24 cellular contexts compared by ENCODE assay signal in the genomic region with DNA sequence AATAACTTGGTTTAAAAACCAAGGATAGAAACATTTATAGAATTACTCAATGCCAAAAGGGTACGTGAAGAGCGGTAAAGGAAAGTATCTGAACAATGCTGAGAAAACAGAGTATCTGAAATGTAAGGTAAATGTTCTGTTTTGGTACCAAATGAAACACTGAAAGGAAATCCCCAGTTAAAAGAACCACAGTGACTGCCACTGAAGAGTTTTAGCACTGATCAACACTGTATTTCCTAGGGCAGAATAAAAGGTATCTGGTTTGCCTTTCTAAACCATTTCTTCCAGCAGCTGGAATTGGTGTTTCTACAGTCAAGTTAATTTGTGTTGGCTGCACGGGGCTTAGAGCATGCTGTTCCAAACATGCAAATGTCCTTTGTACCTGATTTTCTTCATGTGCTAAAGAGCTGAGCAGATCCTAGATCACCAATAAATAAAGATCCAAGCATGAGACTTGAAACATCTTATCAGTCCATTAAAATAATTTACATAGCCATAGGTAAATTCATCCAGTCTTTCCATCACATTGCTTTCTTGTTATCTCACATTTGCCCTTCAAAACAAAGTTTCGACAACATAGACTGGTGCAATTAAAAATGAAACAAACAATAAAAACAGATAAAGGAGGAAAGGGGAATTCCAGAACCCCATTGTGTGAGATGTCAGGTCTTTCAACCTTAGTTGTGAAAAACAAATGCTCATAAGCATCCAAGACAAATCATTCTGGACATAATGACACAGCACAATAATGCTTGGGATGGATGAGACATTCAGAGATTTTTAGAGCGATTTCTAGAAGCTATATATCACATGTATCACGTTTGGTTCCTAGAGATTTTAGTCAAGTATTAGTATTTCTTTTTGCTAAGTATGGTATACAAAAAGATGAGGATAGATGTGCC.
"Had no signal": no experiment of that assay in that cellular context is flagged by ENCODE, and none has a peak within 500 bp of the region (broad histone marks: within the 10 kb centered on the region; RNA-seq: fewer than 3 reads in every experiment).

No MANE protein-coding gene starts in this region.

- H3K9me3 ChIP-seq: heart right ventricle, stomach, thoracic aorta, vagina had no signal

- DNase-seq: activated CD4-positive, alpha-beta T cell treated with anti-CD3 and anti-CD28 coated beads, Interleukin-2, amount 50 U/mL, for 1 hour; activated CD4-positive, CD25-positive, alpha-beta regulatory T cell treated with anti-CD3 and anti-CD28 coated beads, Interleukin-2, amount 50 U/mL, for 72 hours; activated naive CD4-positive, alpha-beta T cell treated with anti-CD3 and anti-CD28 coated beads for 36 hours; activated naive CD8-positive, alpha-beta T cell treated with anti-CD3 and anti-CD28 coated beads, Interleukin-2, amount 10 ng/mL, durations not matched to agents 7 days and 5 days; activated T-cell treated with anti-CD3 and anti-CD28 coated beads, Interleukin-2, amount 50 U/mL, for 1 hour; amygdala; cerebellar nuclear complex; heart right ventricle; kidney; naive B cell; nucleus accumbens; small intestine; stimulated activated CD4-positive, alpha-beta T cell treated with anti-CD3 and anti-CD28 coated beads, Interleukin-2, amount 100 ng/mL, for 24 hours; stomach had no signal

- H3K4me3 Mint-ChIP-seq: activated naive CD4-positive, alpha-beta T cell treated with anti-CD3 and anti-CD28 coated beads for 36 hours; activated naive CD8-positive, alpha-beta T cell treated with anti-CD3 and anti-CD28 coated beads, Interleukin-2, amount 10 ng/mL, durations not matched to agents 7 days and 5 days; naive B cell; stimulated activated memory B cell treated with anti-CD40 and anti-IgM and Interleukin-4, amounts not matched to agents 10 μg/mL and 1 μg/mL and 100 μg/mL, for 72 hours; T-helper 2 cell treated with Interferon-gamma antibody and Interleukin-4, amounts not matched to agents 5 μg/mL and 100 μg/mL, for 36 hours; type B pancreatic cell had no signal

- H3K9me3 Mint-ChIP-seq: activated naive CD4-positive, alpha-beta T cell treated with anti-CD3 and anti-CD28 coated beads for 36 hours; activated naive CD8-positive, alpha-beta T cell treated with anti-CD3 and anti-CD28 coated beads, Interleukin-2, amount 10 ng/mL, durations not matched to agents 7 days and 5 days; naive B cell; T-helper 2 cell treated with Interferon-gamma antibody and Interleukin-4, amounts not matched to agents 5 μg/mL and 100 μg/mL, for 36 hours had no signal

- H3K27ac Mint-ChIP-seq: activated naive CD4-positive, alpha-beta T cell treated with anti-CD3 and anti-CD28 coated beads for 36 hours; activated naive CD8-positive, alpha-beta T cell treated with anti-CD3 and anti-CD28 coated beads, Interleukin-2, amount 10 ng/mL, durations not matched to agents 7 days and 5 days; naive B cell; stimulated activated memory B cell treated with anti-CD40 and anti-IgM and Interleukin-4, amounts not matched to agents 10 μg/mL and 1 μg/mL and 100 μg/mL, for 72 hours; T-helper 2 cell treated with Interferon-gamma antibody and Interleukin-4, amounts not matched to agents 5 μg/mL and 100 μg/mL, for 36 hours had no signal

- H3K36me3 Mint-ChIP-seq: activated naive CD8-positive, alpha-beta T cell treated with anti-CD3 and anti-CD28 coated beads, Interleukin-2, amount 10 ng/mL, durations not matched to agents 7 days and 5 days; naive B cell; stimulated activated memory B cell treated with anti-CD40 and anti-IgM and Interleukin-4, amounts not matched to agents 10 μg/mL and 1 μg/mL and 100 μg/mL, for 72 hours had no signal

- ATAC-seq: heart right ventricle; sciatic nerve; stimulated activated memory B cell treated with anti-CD40 and anti-IgM and Interleukin-4, amounts not matched to agents 10 μg/mL and 1 μg/mL and 100 μg/mL, for 72 hours had no signal

- H3K4me3 ChIP-seq: coronary artery, heart right ventricle, lung, stomach, thoracic aorta, vagina had no signal

- FAIRE-seq: small intestine had no signal

- H3K27me3 ChIP-seq: vagina had no signal

- H3K4me1 Mint-ChIP-seq: activated naive CD8-positive, alpha-beta T cell treated with anti-CD3 and anti-CD28 coated beads, Interleukin-2, amount 10 ng/mL, durations not matched to agents 7 days and 5 days; naive B cell; stimulated activated memory B cell treated with anti-CD40 and anti-IgM and Interleukin-4, amounts not matched to agents 10 μg/mL and 1 μg/mL and 100 μg/mL, for 72 hours had no signal

- H3K36me3 ChIP-seq: thoracic aorta, vagina had no signal

- H3K4me1 ChIP-seq: heart right ventricle, stomach, vagina had no signal

- H3K27me3 Mint-ChIP-seq: type B pancreatic cell had no signal

- H3K27ac ChIP-seq: coronary artery, epithelial cell of prostate, heart right ventricle, stomach, thoracic aorta, vagina, VCaP had no signal
